16 cellular contexts compared by ENCODE assay signal in the genomic region with DNA sequence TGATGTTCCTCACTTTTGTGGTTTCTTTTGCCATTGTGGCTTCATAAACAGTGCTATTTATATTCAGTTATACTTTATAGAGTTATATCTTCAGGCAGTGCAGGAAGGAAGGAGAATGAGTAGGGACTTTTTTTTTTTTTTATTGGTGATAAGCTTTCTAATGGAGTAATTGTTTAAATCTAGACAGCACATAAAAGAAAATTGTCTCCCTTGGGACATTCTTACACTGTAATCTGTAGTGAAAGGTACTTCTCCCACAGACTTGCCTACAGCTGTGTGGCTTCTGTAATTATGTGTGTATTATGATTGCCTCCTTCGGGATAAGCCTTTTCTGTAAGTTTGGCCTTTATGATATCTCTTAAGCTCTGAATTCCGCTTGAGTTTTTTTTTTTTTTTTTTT. TPM values are rescaled to one million over a fixed set of nuclear protein-coding genes. Genes with fewer than 3 reads are reported as not detected.
DNase-seq lines count a peak whose midpoint lies in the region; TF ChIP-seq lines count a peak whose summit lies in the region.
"Had no signal": no experiment of that assay in that cellular context is flagged by ENCODE, and none has a peak within 500 bp of the region (broad histone marks: within the 10 kb centered on the region; RNA-seq: fewer than 3 reads in every experiment).

No MANE protein-coding gene starts in this region.

- H3K79me2 ChIP-seq in Loucy (ENCODE audit: insufficient read depth, low read length), result no peaks in the 10 kb centered on the region

- no peaks in the 10 kb centered on the region for H3K9me2 ChIP-seq in Loucy (replicated peaks; ENCODE audit: low read depth, low read length)

- no peak overlapping the region for H3K4me3 ChIP-seq in Loucy (ENCODE audit: low read length, poor library complexity, severe bottlenecking)
- H3K4me3 ChIP-seq: GM23338, K562, Peyer's patch had no signal

- H3K9me3 ChIP-seq in Loucy (ENCODE audit: insufficient read depth, low read depth, low read length), result no peaks in the 10 kb centered on the region
- H3K9me3 ChIP-seq: Peyer's patch had no signal

- H3K36me3 ChIP-seq in Loucy (ENCODE audit: insufficient read depth, low read length), result peaks cover 48% of the 10 kb centered on the region

- H3K9ac ChIP-seq in Loucy (ENCODE audit: low read depth, low read length, poor library complexity, severe bottlenecking), result no peak overlapping the region

- in situ Hi-C loops in SK-MEL-5 (cut with HindIII; ENCODE audit: low pct_unique_long_range_greater_than_20kb, low sequenced_read_pairs), result no loop called here

- H3K27me3 ChIP-seq in Loucy (ENCODE audit: insufficient read depth, low read length, poor library complexity, severe bottlenecking), result no peaks in the 10 kb centered on the region
- H3K27me3 ChIP-seq: Peyer's patch had no signal

- H3K4me1 ChIP-seq in Loucy (ENCODE audit: insufficient read depth, low read length, poor library complexity, severe bottlenecking), result peaks cover 17% of the 10 kb centered on the region
- H3K4me1 ChIP-seq: Peyer's patch had no signal

- DNase-seq in COLO829 (ENCODE audit: low spot score) (peak; percentile 61), SK-MEL-5 (ENCODE audit: low read depth, low spot score) (peak; percentile 92), fibroblast of peridontal ligament (ENCODE audit: extremely low read depth) (peak; percentile 16), occipital lobe (lab: John Stamatoyannopoulos, UW) (no peak)
- DNase-seq in activated CD4-positive, alpha-beta T cell treated with anti-CD3 and anti-CD28 coated beads for 4 hours, result no peak
- no peak for DNase-seq in activated CD4-positive, CD25-positive, alpha-beta regulatory T cell (lab: John Stamatoyannopoulos, UW)
- DNase-seq: CD4-positive, alpha-beta memory T cell; DMS79 treated with DMSO at 0.1 percent for 48 hours; NCI-H1092; NCI-H1694 treated with DMSO at 0.1 percent for 48 hours; NCI-H2171 treated with DMSO at 0.1 percent for 48 hours; NCI-H82; Peyer's patch had no signal

- peaks cover 20% of the 10 kb centered on the region for H4K20me1 ChIP-seq in Loucy (ENCODE audit: insufficient read depth, low read length, poor library complexity, severe bottlenecking)

- peak overlapping the region; percentile 41 for H3K4me2 ChIP-seq in Loucy (ENCODE audit: low read depth, low read length, poor library complexity, severe bottlenecking)
- H3K4me2 ChIP-seq: GM23338 had no signal

- H3F3A ChIP-seq in Loucy (ENCODE audit: low read depth), result 0 out of 2 replicates have a peak, but pooled peaks cover 4% of the 10 kb centered on the region

- TF ChIP-seq CTCF in Loucy (conservative IDR thresholded peaks at IDR 0.05; ENCODE audit: low read length), result no peak

- no peak overlapping the region for H2AFZ ChIP-seq in Loucy (ENCODE audit: low read length)
- H2AFZ ChIP-seq: GM23338 had no signal

RNA-seq across cellular contexts. Expression of a gene that starts 41.6 kb away (rescaled TPM):
- total RNA-seq in SK-MEL-5 (2014; rRNA removed; shearing (Covaris generic)), result 18.0 and 18.7 TPM in 2 replicates
- polyA plus RNA-seq in SK-MEL-5 (2015; cell fraction: cytosol; rRNA removed), result 12.0 and 13.7 TPM in 2 replicates
- polyA plus RNA-seq in SK-MEL-5 (2015; cell fraction: nucleus; rRNA removed), result 3.3 and 8.6 TPM in 2 replicates
- total RNA-seq in occipital lobe, result 20.3 TPM

RNA-seq across cellular contexts. Expression of a gene that starts 43.9 kb away (rescaled TPM):
- 27.6 and 28.8 TPM in 2 replicates for total RNA-seq in SK-MEL-5 (2014; rRNA removed; shearing (Covaris generic))
- 21.2 and 22.0 TPM in 2 replicates for polyA plus RNA-seq in SK-MEL-5 (2015; cell fraction: cytosol; rRNA removed)
- polyA plus RNA-seq in SK-MEL-5 (2015; cell fraction: nucleus; rRNA removed), result 7.8 and 7.9 TPM in 2 replicates
- total RNA-seq in occipital lobe, result 24.0 TPM

Comparison
In these comparisons a context has a peak if more than half of its experiments do, and no peak if none do; other contexts are left out.
1. DNase-seq: peak in COLO829 (single experiment), SK-MEL-5 (single experiment) and fibroblast of peridontal ligament (single experiment); none in activated CD4-positive, alpha-beta T cell treated with anti-CD3 and anti-CD28 coated beads for 4 hours (0 of 2), activated CD4-positive, CD25-positive, alpha-beta regulatory T cell (0 of 4) and occipital lobe (single experiment).